ENCODE assay signal across 8 cellular contexts in genomic region chr11:46537851-46538295, GRCh38. TPM values are rescaled to one million over a fixed set of nuclear protein-coding genes. Genes with fewer than 3 reads are reported as not detected.
DNase-seq lines count a peak whose midpoint lies in the region; ATAC-seq and TF ChIP-seq lines count a peak whose summit lies in the region.

No MANE protein-coding gene starts in this region.

- TF ChIP-seq CTCF in lower leg skin (IDR thresholded peaks at IDR 0.05) = peak in 1 of 3 donors; percentile 66

- ATAC-seq in GM18502 (IDR thresholded peaks at IDR 0.05; ENCODE audit: poor library complexity, unreplicated experiment) = no peak

- WGBS in lower leg skin, 2 donors = 56 to 59% methylated on average over 3 of the region's 3 CpGs

- peaks cover 11% of the 10 kb centered on the region for H3K4me1 Mint-ChIP-seq in activated CD4-positive, alpha-beta T cell treated with anti-CD3 and anti-CD28 coated beads, Interleukin-2, amount 10 ng/mL, durations not matched to agents 7 days and 5 days

- no peaks in the 10 kb centered on the region for H3K27me3 Mint-ChIP-seq in activated CD4-positive, alpha-beta T cell treated with anti-CD3 and anti-CD28 coated beads, Interleukin-2, amount 10 ng/mL, durations not matched to agents 7 days and 5 days

- no peak overlapping the region for H3K4me3 Mint-ChIP-seq in activated CD4-positive, alpha-beta T cell treated with anti-CD3 and anti-CD28 coated beads, Interleukin-2, amount 10 ng/mL, durations not matched to agents 7 days and 5 days

- H3K9me3 Mint-ChIP-seq in activated CD4-positive, alpha-beta T cell treated with anti-CD3 and anti-CD28 coated beads, Interleukin-2, amount 10 ng/mL, durations not matched to agents 7 days and 5 days = no peaks in the 10 kb centered on the region

- CTCF ChIA-PET in activated CD4-positive, alpha-beta T cell treated with anti-CD3 and anti-CD28 coated beads, Interleukin-2, amount 10 ng/mL, durations not matched to agents 7 days and 5 days (lab: Charles Lee) = interaction anchor here (1.7 to 1.8 kb wide), 2 partner anchors 9 to 59 kb away, joined by 3 to 4 read pairs; no protein-coding TSS in a partner anchor

- no peak overlapping the region for H3K27ac Mint-ChIP-seq in activated CD4-positive, alpha-beta T cell treated with anti-CD3 and anti-CD28 coated beads, Interleukin-2, amount 10 ng/mL, durations not matched to agents 7 days and 5 days

- peaks cover 23% of the 10 kb centered on the region for H3K36me3 Mint-ChIP-seq in activated CD4-positive, alpha-beta T cell treated with anti-CD3 and anti-CD28 coated beads, Interleukin-2, amount 10 ng/mL, durations not matched to agents 7 days and 5 days (ENCODE audit: low read depth)

- TF ChIP-seq POLR2A in lower leg skin (IDR thresholded peaks at IDR 0.05) = no peak

- intact Hi-C loops in lower leg skin (cut with DNase I; ENCODE audit: low total_unique reads) = no loop called here

- DNase-seq in DMS79 treated with DMSO at 0.1 percent for 48 hours (lab: John Stamatoyannopoulos, UW) (peak; percentile 89), HK-2 (ENCODE audit: unreplicated experiment) (peak; percentile 34), NCI-H748 (lab: John Stamatoyannopoulos, UW; ENCODE audit: unreplicated experiment) (peak; percentile 83), dermis microvascular lymphatic vessel endothelial cell (ENCODE audit: low read depth in 2 of 2) (peak; percentile 63 to 87), lower leg skin (ENCODE audit: low spot score in 2 of 2) (peak; percentile 40 to 89)
- DNase-seq in activated CD4-positive, alpha-beta T cell treated with anti-CD3 and anti-CD28 coated beads, Interleukin-2, amount 10 ng/mL, durations not matched to agents 7 days and 5 days = peak; percentile 78
- peak; percentile 12 for DNase-seq in stimulated activated CD8-positive, alpha-beta memory T cell treated with anti-CD3 and anti-CD28 coated beads, Interleukin-12 subunit alpha, Interleukin-12 subunit beta, amount 100 ng/mL, for 4 hours (ENCODE audit: low read depth)

- H3K4me3 ChIP-seq in lower leg skin (ENCODE audit: low read depth, poor library complexity, severe bottlenecking) = no peak overlapping the region

- POLR2A ChIA-PET in activated CD4-positive, alpha-beta T cell treated with anti-CD3 and anti-CD28 coated beads, Interleukin-2, amount 10 ng/mL, durations not matched to agents 7 days and 5 days (lab: Charles Lee) = no interaction called here

RNA-seq across cellular contexts. Expression of gene AMBRA1, which starts 56.0 kb away (rescaled TPM):
- total RNA-seq in activated CD4-positive, alpha-beta T cell treated with anti-CD3 and anti-CD28 coated beads, Interleukin-2, amount 10 ng/mL, durations not matched to agents 7 days and 5 days = 10 to 100 TPM; 38.4 to 40.0 TPM
- 13.5 and 16.3 TPM in 2 replicates for total RNA-seq in dermis microvascular lymphatic vessel endothelial cell
- total RNA-seq in lower leg skin = 10 to 100 TPM; 31.5 to 67.5 (median 36.2) TPM

Comparison
In these comparisons a context has a peak if more than half of its experiments do, and no peak if none do; other contexts are left out.
1. DNase-seq: peak in every context shown above with its lines; median percentile 89 in DMS79 treated with DMSO at 0.1 percent for 48 hours; 83 in NCI-H748; 78 in activated CD4-positive, alpha-beta T cell treated with anti-CD3 and anti-CD28 coated beads, Interleukin-2, amount 10 ng/mL, durations not matched to agents 7 days and 5 days; 75 in dermis microvascular lymphatic vessel endothelial cell; 64 in lower leg skin; 34 in HK-2; 12 in stimulated activated CD8-positive, alpha-beta memory T cell treated with anti-CD3 and anti-CD28 coated beads, Interleukin-12 subunit alpha, Interleukin-12 subunit beta, amount 100 ng/mL, for 4 hours.